ENCODE assay signal across 17 cellular contexts in the genomic region with DNA sequence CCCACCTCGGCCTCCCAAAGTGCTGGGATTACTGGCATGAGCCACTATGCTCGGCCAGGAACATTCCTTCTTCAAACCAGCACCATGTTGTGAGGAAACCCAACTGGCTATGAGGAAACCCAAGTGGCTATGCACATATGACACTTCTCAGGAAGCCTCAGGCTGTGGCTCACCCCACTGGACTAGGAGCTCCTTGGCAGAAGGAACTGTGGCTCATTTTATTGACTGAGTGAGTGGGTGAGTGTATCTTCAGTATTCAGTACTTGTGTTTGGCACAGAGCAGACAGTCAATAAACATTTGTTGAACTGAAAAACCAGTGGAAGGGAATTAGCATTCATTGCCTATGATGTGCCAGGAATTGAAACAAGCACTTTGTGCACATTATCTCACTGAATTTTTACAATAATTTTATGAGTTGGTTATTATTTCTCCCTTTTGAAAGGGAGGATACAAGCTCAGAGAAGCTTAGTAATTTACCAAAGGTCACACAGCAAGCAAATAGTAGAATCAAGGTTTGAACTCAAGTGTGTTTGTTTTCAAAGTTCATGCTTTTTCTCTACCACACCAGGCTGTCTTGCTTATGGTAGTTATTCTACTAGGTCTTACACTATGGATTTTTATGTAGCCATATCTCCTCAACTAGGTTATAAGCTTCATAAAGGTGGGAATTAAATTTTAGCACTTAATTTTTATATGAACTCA.
"Had no signal": no experiment of that assay in that cellular context is flagged by ENCODE, and none has a peak within 500 bp of the region (broad histone marks: within the 10 kb centered on the region; RNA-seq: fewer than 3 reads in every experiment).

No MANE protein-coding gene starts in this region.

- DNase-seq: activated CD4-positive, alpha-beta T cell treated with anti-CD3 and anti-CD28 coated beads, Interleukin-2, amount 50 U/mL, for 4 hours; activated naive CD4-positive, alpha-beta T cell treated with anti-CD3 and anti-CD28 coated beads for 36 hours; activated T-cell treated with anti-CD3 and anti-CD28 coated beads for 4 hours; erythroblast; hippocampal formation; left ventricle myocardium superior; mesenchymal stem cell; nephron progenitor cell; occipital lobe; right cardiac atrium; stimulated activated naive CD8-positive, alpha-beta T cell treated with anti-CD3 and anti-CD28 coated beads, Interleukin-15, Interleukin-2, amounts not matched to agents 100 U/mL and 50 U/mL, for 24 hours; T-helper 9 cell had no signal

- H3K27ac ChIP-seq: prostate gland, suprapubic skin had no signal

- H3K9me3 ChIP-seq: prostate gland, suprapubic skin had no signal

- H3K4me3 ChIP-seq: prostate gland, smooth muscle cell, suprapubic skin had no signal

- H3K36me3 ChIP-seq: prostate gland, suprapubic skin had no signal

- H3K27me3 ChIP-seq: suprapubic skin had no signal

- H3K4me2 ChIP-seq: smooth muscle cell had no signal

- H3K4me1 ChIP-seq: prostate gland had no signal

- ATAC-seq: activated CD4-positive, CD25-positive, alpha-beta regulatory T cell treated with anti-CD3 and anti-CD28 coated beads, Interleukin-2, amount 50 U/mL, for 24 hours; activated T-helper 17 cell treated with anti-CD3 and anti-CD28 coated beads, Interleukin-2, amount 50 U/mL, for 72 hours; left ventricle myocardium superior; right cardiac atrium; stimulated activated naive CD8-positive, alpha-beta T cell treated with anti-CD3 and anti-CD28 coated beads, Interleukin-15, Interleukin-2, amounts not matched to agents 100 U/mL and 50 U/mL, for 24 hours had no signal
